In genomic region chr15:75335705-75336355, GRCh38 we compare ENCODE assay signal across 1 cellular context.
TF ChIP-seq lines count a peak whose summit lies in the region.

Gene COMMD4 (plus strand): TSS chr15:75336063. CDS start chr15:75336090, 27 bp downstream.

TF ChIP-seq in K562, 482 proteins besides CTCF, POLR2A, EP300 and RAD21 (continued from another document and continues in another):
- TF ChIP-seq BRF2 (IDR thresholded peaks at IDR 0.05; ENCODE audit: borderline replicate concordance, insufficient read depth, insufficient read length) (no peak), TFAP4 (CRISPR knock-in tag; IDR thresholded peaks at IDR 0.05; ENCODE audit: borderline replicate concordance) (peak; percentile 95), E2F8 (IDR thresholded peaks at IDR 0.05; ENCODE audit: low read depth, partially characterized antibody) (peak; percentile 83), DIDO1 (tag; IDR thresholded peaks at IDR 0.05; ENCODE audit: low read depth) (peak; percentile 75), YY1 (IDR thresholded peaks at IDR 0.05; ENCODE audit: borderline replicate concordance in 1 of 3, control insufficient read depth in 1 of 3, extremely low read depth in 1 of 3, insufficient read depth in 3 of 3, insufficient read length in 1 of 3, insufficient replicate concordance in 2 of 3, low read depth in 1 of 3, low read length in 2 of 3) (peak in 1 of 3 experiments; percentile 59), TAF7 (tag; IDR thresholded peaks at IDR 0.05) (peak; percentile 46), SMC3 (conservative IDR thresholded peaks at IDR 0.05; ENCODE audit: insufficient read depth, low read depth, low read length) (no peak), PHF20 (IDR thresholded peaks at IDR 0.05; ENCODE audit: partially characterized antibody) (peak; percentile 100), CHCHD3 (CRISPR knock-in tag; IDR thresholded peaks at IDR 0.05) (no peak), ZNF57 (CRISPR knock-in tag; IDR thresholded peaks at IDR 0.05) (no peak), HNRNPUL1 (IDR thresholded peaks at IDR 0.05; ENCODE audit: low read length) (no peak), ZBTB34 (CRISPR knock-in tag; IDR thresholded peaks at IDR 0.05) (no peak), GATA2 (CRISPR knock-in tag; IDR thresholded peaks at IDR 0.05) (no peak), ZNF398 (CRISPR knock-in tag; IDR thresholded peaks at IDR 0.05) (no peak), XRCC4 (IDR thresholded peaks at IDR 0.05; ENCODE audit: extremely low read depth, insufficient read depth, insufficient read length) (no peak), LEF1 (IDR thresholded peaks at IDR 0.05) (peak; percentile 13; the same call in 1 of the 2 replicates), NCOA6 (IDR thresholded peaks at IDR 0.05) (no peak), ELK1 (CRISPR knock-in tag; IDR thresholded peaks at IDR 0.05) (no peak), TAF9B (IDR thresholded peaks at IDR 0.05; ENCODE audit: partially characterized antibody) (peak; percentile 77), HNRNPH1 (optimal IDR thresholded peaks at IDR 0.05; ENCODE audit: low read depth, low read length) (no peak), BCLAF1 (IDR thresholded peaks at IDR 0.05; ENCODE audit: borderline replicate concordance in 1 of 2, control insufficient read depth in 1 of 2, low read depth in 2 of 2, low read length in 1 of 2) (no peak), ARID1B (IDR thresholded peaks at IDR 0.05) (0 out of 2 replicates have a peak, but pooled peaks have one; percentile 21), DACH1 (IDR thresholded peaks at IDR 0.05; ENCODE audit: partially characterized antibody) (peak; percentile 10), ESRRA (IDR thresholded peaks at IDR 0.05; ENCODE audit: borderline replicate concordance, low read depth) (peak; percentile 53), NUFIP1 (IDR thresholded peaks at IDR 0.05; ENCODE audit: partially characterized antibody) (no peak), MAX (CRISPR knock-in tag; IDR thresholded peaks at IDR 0.05) (peak; percentile 74), HDAC2 (IDR thresholded peaks at IDR 0.05) (peak; percentile 87), CHD2 (IDR thresholded peaks at IDR 0.05; ENCODE audit: low read depth, low read length) (no peak), ZNF707 (CRISPR knock-in tag; conservative IDR thresholded peaks at IDR 0.05) (no peak), SRSF1 (IDR thresholded peaks at IDR 0.05; ENCODE audit: low read depth, low read length) (no peak), TBL1XR1 (IDR thresholded peaks at IDR 0.05; ENCODE audit: low read length in 2 of 2) (0 out of 4 replicates have a peak, but pooled peaks of 1 of the 2 experiments have one; percentile 16), NR2C1 (IDR thresholded peaks at IDR 0.05) (peak; percentile 60), NR2C1 (tag; IDR thresholded peaks at IDR 0.05) (no peak; the same call in 1 of the 2 replicates), CTCFL (IDR thresholded peaks at IDR 0.05; ENCODE audit: borderline replicate concordance, insufficient read depth, low read depth, low read length, poor library complexity, severe bottlenecking) (peak; percentile 51), ZKSCAN8 (CRISPR knock-in tag; IDR thresholded peaks at IDR 0.05) (no peak), NR2F6 (CRISPR knock-in tag; IDR thresholded peaks at IDR 0.05) (no peak), KDM1A (IDR thresholded peaks at IDR 0.05) (no peak), ZNF143 (CRISPR knock-in tag; IDR thresholded peaks at IDR 0.05) (peak; percentile 44; the same call in 1 of the 2 replicates), MLX (CRISPR knock-in tag; conservative IDR thresholded peaks at IDR 0.05) (no peak), FOXA3 (CRISPR knock-in tag; conservative IDR thresholded peaks at IDR 0.05 in 1 of 2, IDR thresholded peaks at IDR 0.05 in 1 of 2) (no peak), ZBTB11 (CRISPR knock-in tag; IDR thresholded peaks at IDR 0.05) (peak in 1 of 3 experiments; percentile 39; a peak in 1 of 6 replicates), ZNF282 (CRISPR knock-in tag; IDR thresholded peaks at IDR 0.05) (no peak), ZFX (CRISPR knock-in tag; IDR thresholded peaks at IDR 0.05) (peak; percentile 81), THRAP3 (IDR thresholded peaks at IDR 0.05; ENCODE audit: borderline replicate concordance) (no peak), SMAD4 (CRISPR knock-in tag; conservative IDR thresholded peaks at IDR 0.05) (peak; percentile 45; the same call in 1 of the 2 replicates)
